In the genomic region with DNA sequence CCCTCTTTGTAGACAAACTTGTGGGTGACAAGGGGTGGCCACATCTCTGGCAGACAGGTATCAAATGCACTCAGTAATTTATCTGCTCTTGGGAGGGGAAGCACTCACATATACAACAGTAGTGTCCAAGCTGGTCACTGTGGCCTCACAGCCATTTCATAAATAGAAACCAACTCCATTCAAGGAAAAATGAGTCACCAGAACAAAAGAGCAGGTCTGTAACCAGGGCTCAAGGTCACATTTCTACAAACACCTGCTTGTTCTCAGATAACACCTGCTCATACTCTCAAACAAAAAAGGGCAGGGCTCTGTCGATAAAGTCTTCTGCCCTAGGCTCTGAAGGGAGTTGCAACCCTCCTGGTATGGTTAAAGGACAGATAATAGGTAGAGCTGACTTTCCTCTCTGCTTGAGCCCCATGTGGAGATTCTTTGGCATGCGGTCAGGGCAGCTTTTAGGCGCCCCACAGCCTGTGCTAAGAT, we compare ENCODE assay signal across 13 cellular contexts.
DNase-seq lines count a peak whose midpoint lies in the region; ATAC-seq and TF ChIP-seq lines count a peak whose summit lies in the region.
"Had no signal": no experiment of that assay in that cellular context is flagged by ENCODE, and none has a peak within 500 bp of the region (broad histone marks: within the 10 kb centered on the region; RNA-seq: fewer than 3 reads in every experiment).

No MANE protein-coding gene starts in this region.

- TF ChIP-seq CTCF in DND-41 (IDR thresholded peaks at IDR 0.05; ENCODE audit: borderline replicate concordance, extremely low read depth, low read length, poor library complexity, severe bottlenecking) (no peak), body of pancreas (IDR thresholded peaks at IDR 0.05) (no peak), esophagus squamous epithelium (IDR thresholded peaks at IDR 0.05) (no peak)

- H3K9ac ChIP-seq in DND-41 (ENCODE audit: low read depth, low read length): no peak overlapping the region
- H3K9ac ChIP-seq: BLaER1 treated with 17β-estradiol and CSF1 and Interleukin-3, amounts not matched to agents 10 nM and 100 nM had no signal

- 28 to 32% methylated on average over 3 of the region's 3 CpGs for WGBS in body of pancreas, 2 donors
- 17 to 60% methylated on average over 1 to 3 of the region's 3 CpGs for WGBS in esophagus squamous epithelium, 2 donors

- ATAC-seq in DND-41 (ENCODE audit: insufficient read depth, low read depth): no peak
- peak; percentile 89 for ATAC-seq in body of pancreas
- ATAC-seq: activated CD8-positive, alpha-beta memory T cell treated with anti-CD3 and anti-CD28 coated beads, Interleukin-2, amount 10 ng/mL, durations not matched to agents 7 days and 5 days; HCT116; natural killer cell treated with Interleukin-12 subunit alpha and Interleukin-12 subunit beta and Interleukin-15 and Interleukin-18, amount 100 ng/mL, for 72 hours had no signal

- no peak overlapping the region for H3K4me2 ChIP-seq in DND-41 (ENCODE audit: insufficient read depth, low read length)

- H3K27ac ChIP-seq in DND-41 (ENCODE audit: low read length): peak overlapping the region; percentile 97
- H3K27ac ChIP-seq in body of pancreas: peak overlapping the region; percentile 91 to 98 (median 94)
- peak overlapping the region; percentile 32 for H3K27ac ChIP-seq in muscle layer of duodenum (ENCODE audit: low read length)
- no peak overlapping the region for H3K27ac ChIP-seq in esophagus squamous epithelium
- H3K27ac ChIP-seq: SJSA1 had no signal

- H3K4me3 ChIP-seq in DND-41 (ENCODE audit: low read depth in 1 of 2, low read length in 2 of 2) (no peak overlapping the region), body of pancreas (no peak overlapping the region), muscle layer of duodenum (ENCODE audit: low read depth in 1 of 2, low read length in 2 of 2) (no peak overlapping the region), esophagus squamous epithelium (no peak overlapping the region)
- H3K4me3 ChIP-seq: BLaER1 treated with 17β-estradiol and CSF1 and Interleukin-3, amounts not matched to agents 10 nM and 100 nM; SJSA1 had no signal

- H4K20me1 ChIP-seq in DND-41 (ENCODE audit: insufficient read depth, low read length): no peaks in the 10 kb centered on the region
- H4K20me1 ChIP-seq: BLaER1 treated with 17β-estradiol and CSF1 and Interleukin-3, amounts not matched to agents 10 nM and 100 nM had no signal

- no peak overlapping the region for H2AFZ ChIP-seq in DND-41 (ENCODE audit: low read depth, low read length)

- H3K9me3 ChIP-seq in DND-41 (ENCODE audit: insufficient read depth, low read length, severe bottlenecking): no peaks in the 10 kb centered on the region
- H3K9me3 ChIP-seq in body of pancreas: no peaks in the 10 kb centered on the region
- no peaks in the 10 kb centered on the region for H3K9me3 ChIP-seq in muscle layer of duodenum (ENCODE audit: control insufficient read depth in 1 of 2, low read length in 2 of 2)
- no peaks in the 10 kb centered on the region for H3K9me3 ChIP-seq in esophagus squamous epithelium
- H3K9me3 ChIP-seq: SJSA1 had no signal

- H3K27me3 ChIP-seq in DND-41 (ENCODE audit: insufficient read depth, low read length, poor library complexity) (no peaks in the 10 kb centered on the region), body of pancreas (no peaks in the 10 kb centered on the region), muscle layer of duodenum (ENCODE audit: low read depth, low read length) (no peaks in the 10 kb centered on the region), esophagus squamous epithelium (no peaks in the 10 kb centered on the region)
- H3K27me3 ChIP-seq: BLaER1 treated with 17β-estradiol and CSF1 and Interleukin-3, amounts not matched to agents 10 nM and 100 nM; SJSA1 had no signal

- H3K36me3 ChIP-seq in DND-41 (ENCODE audit: insufficient read depth, low read length): no peaks in the 10 kb centered on the region
- H3K36me3 ChIP-seq in body of pancreas (replicated peaks in 1 of 2; ENCODE audit: insufficient read depth in 1 of 2, low read depth in 2 of 2): no peaks in the 10 kb centered on the region
- H3K36me3 ChIP-seq in muscle layer of duodenum (ENCODE audit: control insufficient read depth in 1 of 2, insufficient read depth in 2 of 2, low read length in 2 of 2): no peaks in the 10 kb centered on the region
- H3K36me3 ChIP-seq in esophagus squamous epithelium: no peaks in the 10 kb centered on the region
- H3K36me3 ChIP-seq: SJSA1 had no signal

- peaks cover 18% of the 10 kb centered on the region for H3K79me2 ChIP-seq in DND-41 (ENCODE audit: insufficient read depth, low read length)

- peak in 2 of 3 donors; percentile 62 to 63 for TF ChIP-seq POLR2A in body of pancreas (IDR thresholded peaks at IDR 0.05)
- TF ChIP-seq POLR2A in esophagus squamous epithelium (IDR thresholded peaks at IDR 0.05): no peak

- intact Hi-C loops in body of pancreas (cut with DNase I): no loop called here
- intact Hi-C loops in esophagus squamous epithelium (cut with DNase I): no loop called here

- H3K4me1 ChIP-seq in DND-41 (ENCODE audit: insufficient read depth, low read length): peaks cover 60% of the 10 kb centered on the region
- H3K4me1 ChIP-seq in body of pancreas: peaks cover 88% of the 10 kb centered on the region
- H3K4me1 ChIP-seq in muscle layer of duodenum (ENCODE audit: control insufficient read depth in 1 of 2, insufficient read depth in 2 of 2, low read length in 2 of 2): no peaks in the 10 kb centered on the region
- H3K4me1 ChIP-seq in esophagus squamous epithelium: no peaks in the 10 kb centered on the region
- H3K4me1 ChIP-seq: SJSA1 had no signal

- DNase-seq in DND-41: no peak
- DNase-seq in NCI-H2029 treated with DMSO at 0.1 percent for 48 hours (lab: John Stamatoyannopoulos, UW): peak; percentile 73
- DNase-seq in body of pancreas: peak; percentile 67 to 91 (median 76)
- no peak for DNase-seq in AG08395 (ENCODE audit: low spot score)
- DNase-seq in esophagus squamous epithelium (lab: John Stamatoyannopoulos, UW): no peak
- DNase-seq in medulla oblongata (ENCODE audit: extremely low spot score): no peak
- DNase-seq in T-helper 9 cell: no peak
- DNase-seq: activated CD8-positive, alpha-beta memory T cell treated with anti-CD3 and anti-CD28 coated beads, Interleukin-2, amount 10 ng/mL, durations not matched to agents 7 days and 5 days had no signal

Comparison
In these comparisons a context has a peak if more than half of its experiments do, and no peak if none do; other contexts are left out.
1. DNase-seq: peak in NCI-H2029 treated with DMSO at 0.1 percent for 48 hours (single experiment) and body of pancreas (4 of 4); none in DND-41 (single experiment), AG08395 (single experiment), esophagus squamous epithelium (single experiment), medulla oblongata (single experiment) and T-helper 9 cell (single experiment).
2. H3K27ac ChIP-seq: peak in DND-41 (single experiment), body of pancreas (4 of 4) and muscle layer of duodenum (single experiment); none in esophagus squamous epithelium (0 of 4).
3. POLR2A ChIP-seq: peak in body of pancreas (2 of 3); none in esophagus squamous epithelium (0 of 4).